Comparison of ENCODE assay signal across 13 cellular contexts in the genomic region with DNA sequence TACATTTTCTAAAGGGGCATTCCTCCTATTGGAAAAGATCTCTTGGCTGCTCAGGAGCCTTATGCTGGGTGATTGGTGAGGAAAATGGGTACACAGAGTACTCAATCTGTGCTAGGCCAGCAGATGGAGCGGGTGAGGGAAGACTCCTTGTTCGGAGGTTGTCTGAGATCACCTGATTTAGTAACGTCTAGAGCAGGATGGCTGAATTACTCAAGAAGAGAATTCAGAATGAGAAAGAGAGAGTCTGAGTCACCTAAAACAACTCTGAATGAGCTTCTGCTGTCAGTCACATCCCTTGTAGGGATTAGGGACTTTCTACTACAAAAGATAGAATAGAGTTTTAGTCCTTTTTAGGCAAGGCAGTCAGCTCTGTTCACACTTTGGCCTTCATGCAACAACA. TPM values are rescaled to one million over a fixed set of nuclear protein-coding genes. Genes with fewer than 3 reads are reported as not detected.
DNase-seq lines count a peak whose midpoint lies in the region; ATAC-seq, FAIRE-seq and TF ChIP-seq lines count a peak whose summit lies in the region.
"Had no signal": no experiment of that assay in that cellular context is flagged by ENCODE, and none has a peak within 500 bp of the region (broad histone marks: within the 10 kb centered on the region; RNA-seq: fewer than 3 reads in every experiment).

No MANE protein-coding gene starts in this region.

- peak overlapping the region; percentile 70 for H3K27ac ChIP-seq in mesodermal cell (ENCODE audit: low read depth, low read length, severe bottlenecking)

- peaks cover 13% of the 10 kb centered on the region for H3K4me1 ChIP-seq in mesodermal cell (ENCODE audit: control insufficient read depth, insufficient read depth, low read length, poor library complexity, severe bottlenecking)

- WGBS in mesodermal cell (ENCODE audit: insufficient coverage in 2 of 2), 2 experiments: 86% methylated on average over 2 of the region's 3 CpGs; no CpG with 5 or more reads in 1 of the 2 experiments

- no peaks in the 10 kb centered on the region for H3K36me3 ChIP-seq in mesodermal cell (ENCODE audit: control insufficient read depth, insufficient read depth, low read length)

- ATAC-seq in HG02973 (IDR thresholded peaks at IDR 0.05; ENCODE audit: unreplicated experiment): peak; percentile 84
- ATAC-seq in HG02571 (IDR thresholded peaks at IDR 0.05; ENCODE audit: unreplicated experiment): no peak

- no peak for TF ChIP-seq POLR2A in GM12892 (IDR thresholded peaks at IDR 0.05; ENCODE audit: low read depth, low read length)

- H3K9me3 ChIP-seq in mesodermal cell (ENCODE audit: control insufficient read depth, low read length): no peaks in the 10 kb centered on the region

- no peak overlapping the region for H3K4me3 ChIP-seq in mesodermal cell (ENCODE audit: extremely low read depth, insufficient read depth, low read length, poor library complexity, severe bottlenecking)
- H3K4me3 ChIP-seq: smooth muscle cell had no signal

- DNase-seq in activated CD4-positive, alpha-beta T cell treated with anti-CD3 and anti-CD28 coated beads for 48 hours: peak; percentile 41
- DNase-seq in activated CD4-positive, alpha-beta T cell treated with anti-CD3 and anti-CD28 coated beads for 1 hour: no peak
- peak; percentile 21 to 36 for DNase-seq in activated CD4-positive, alpha-beta T cell treated with anti-CD3 and anti-CD28 coated beads, Interleukin-2, amount 50 U/mL, for 48 hours
- DNase-seq in GM12892 (ENCODE audit: insufficient read length): no peak
- no peak for DNase-seq in kidney tubule cell (ENCODE audit: low spot score)
- DNase-seq: activated T-cell treated with anti-CD3 and anti-CD28 coated beads, Interleukin-2, amount 50 U/mL, for 48 hours; NCI-H146; SHP77 treated with DMSO at 0.1 percent for 48 hours; substantia nigra had no signal

- FAIRE-seq in GM12892 (lab: Jason Lieb, UNC): no peak

RNA-seq across cellular contexts. Expression of gene RPS4Y1, which starts 46.6 kb away (rescaled TPM):
- 286 TPM for polyA plus RNA-seq in mesodermal cell (2013, experiment 1 of 2)
- 261 TPM for polyA plus RNA-seq in mesodermal cell (2013, experiment 2 of 2)
- 0.61 TPM for polyA plus RNA-seq in GM12892 (2012; ENCODE audit: missing spikeins)
- polyA plus RNA-seq: smooth muscle cell had no signal

RNA-seq across cellular contexts. Expression of gene ZFY, which starts 47.2 kb away (rescaled TPM):
- 6.9 TPM for polyA plus RNA-seq in mesodermal cell (2013, experiment 1 of 2)
- 7.9 TPM for polyA plus RNA-seq in mesodermal cell (2013, experiment 2 of 2)
- polyA plus RNA-seq in GM12892 (2012; ENCODE audit: missing spikeins): 0.11 TPM
- polyA plus RNA-seq: smooth muscle cell had no signal

Comparison
In these comparisons a context has a peak if more than half of its experiments do, and no peak if none do; other contexts are left out.
1. DNase-seq: peak in activated CD4-positive, alpha-beta T cell treated with anti-CD3 and anti-CD28 coated beads for 48 hours (single experiment) and activated CD4-positive, alpha-beta T cell treated with anti-CD3 and anti-CD28 coated beads, Interleukin-2, amount 50 U/mL, for 48 hours (2 of 2); none in activated CD4-positive, alpha-beta T cell treated with anti-CD3 and anti-CD28 coated beads for 1 hour (single experiment), GM12892 (single experiment) and kidney tubule cell (single experiment).